ENCODE assay signal across 9 cellular contexts in genomic region chr4:64539234-64539849, GRCh38.
DNase-seq lines count a peak whose midpoint lies in the region; ATAC-seq and TF ChIP-seq lines count a peak whose summit lies in the region.
"Had no signal": no experiment of that assay in that cellular context is flagged by ENCODE, and none has a peak within 500 bp of the region (broad histone marks: within the 10 kb centered on the region; RNA-seq: fewer than 3 reads in every experiment).

No MANE protein-coding gene starts in this region.

- no peak overlapping the region for H3K4me3 Mint-ChIP-seq in activated CD4-positive, alpha-beta memory T cell treated with anti-CD3 and anti-CD28 coated beads for 36 hours

- H3K9me3 Mint-ChIP-seq in activated CD4-positive, alpha-beta memory T cell treated with anti-CD3 and anti-CD28 coated beads for 36 hours: no peaks in the 10 kb centered on the region
- H3K9me3 Mint-ChIP-seq: activated naive CD4-positive, alpha-beta T cell treated with anti-CD3 and anti-CD28 coated beads, Interleukin-2, amount 50 U/mL, for 72 hours had no signal

- no peak overlapping the region for H3K4me3 ChIP-seq in psoas muscle

- H3K27ac ChIP-seq in psoas muscle: no peak overlapping the region

- WGBS in psoas muscle, 3 donors: 22 to 29% (median 27%) methylated on average over 4 of the region's 4 CpGs

- no peak overlapping the region for H3K27ac Mint-ChIP-seq in activated CD4-positive, alpha-beta memory T cell treated with anti-CD3 and anti-CD28 coated beads for 36 hours
- H3K27ac Mint-ChIP-seq: activated naive CD4-positive, alpha-beta T cell treated with anti-CD3 and anti-CD28 coated beads, Interleukin-2, amount 50 U/mL, for 72 hours had no signal

- ATAC-seq in GM19351 (IDR thresholded peaks at IDR 0.05; ENCODE audit: unreplicated experiment) (peak; percentile 98), HG03196 (IDR thresholded peaks at IDR 0.05; ENCODE audit: unreplicated experiment) (peak; percentile 93), psoas muscle (peak; percentile 65 to 89 (median 72))

- no peaks in the 10 kb centered on the region for H3K36me3 Mint-ChIP-seq in activated CD4-positive, alpha-beta memory T cell treated with anti-CD3 and anti-CD28 coated beads for 36 hours
- H3K36me3 Mint-ChIP-seq: activated naive CD4-positive, alpha-beta T cell treated with anti-CD3 and anti-CD28 coated beads, Interleukin-2, amount 50 U/mL, for 72 hours had no signal

- H3K9me3 ChIP-seq in psoas muscle: no peaks in the 10 kb centered on the region

- no peaks in the 10 kb centered on the region for H3K27me3 ChIP-seq in psoas muscle (ENCODE audit: insufficient read depth in 3 of 3, low read length in 2 of 3)

- H3K4me1 ChIP-seq in psoas muscle: no peaks in the 10 kb centered on the region

- no peaks in the 10 kb centered on the region for H3K4me1 Mint-ChIP-seq in activated CD4-positive, alpha-beta memory T cell treated with anti-CD3 and anti-CD28 coated beads for 36 hours (ENCODE audit: low read depth)

- H3K27me3 Mint-ChIP-seq in activated CD4-positive, alpha-beta memory T cell treated with anti-CD3 and anti-CD28 coated beads for 36 hours: no peaks in the 10 kb centered on the region

- CTCF ChIA-PET in activated CD4-positive, alpha-beta memory T cell treated with anti-CD3 and anti-CD28 coated beads for 36 hours (lab: Charles Lee): interaction anchor here (0.6 to 2.0 kb wide), 8 partner anchors 10 to 1466 kb away, joined by 3 to 5 read pairs (median 4); no protein-coding TSS in a partner anchor

- no peaks in the 10 kb centered on the region for H3K36me3 ChIP-seq in psoas muscle (ENCODE audit: insufficient read depth in 1 of 2, low read depth in 1 of 2)

- TF ChIP-seq CTCF in psoas muscle (IDR thresholded peaks at IDR 0.05): peak; percentile 73

- DNase-seq in DMS53 treated with DMSO at 0.1 percent for 48 hours (lab: John Stamatoyannopoulos, UW; ENCODE audit: unreplicated experiment) (peak; percentile 64), NCI-H2171 treated with DMSO at 0.1 percent for 48 hours (lab: John Stamatoyannopoulos, UW) (peak; percentile 72), glomerular visceral epithelial cell (ENCODE audit: extremely low spot score) (peak; percentile 72), psoas muscle (no peak), mesenteric fat pad (ENCODE audit: low spot score) (no peak)
- DNase-seq in activated CD4-positive, alpha-beta memory T cell treated with anti-CD3 and anti-CD28 coated beads for 36 hours: peak; percentile 24

- intact Hi-C loops in activated CD4-positive, alpha-beta memory T cell treated with anti-CD3 and anti-CD28 coated beads for 36 hours (cut with micrococcal nuclease): loop anchor here (1.0 kb wide), 1 partner anchor 381 kb away; no protein-coding TSS in a partner anchor
- intact Hi-C loops in psoas muscle (cut with DNase I): loop anchor here (2.0 to 5.0 kb wide), 2 partner anchors 377 to 381 kb away; no protein-coding TSS in a partner anchor

- POLR2A ChIA-PET in activated CD4-positive, alpha-beta memory T cell treated with anti-CD3 and anti-CD28 coated beads for 36 hours (lab: Charles Lee): no interaction called here

Comparison
In these comparisons a context has a peak if more than half of its experiments do, and no peak if none do; other contexts are left out.
1. DNase-seq: peak in DMS53 treated with DMSO at 0.1 percent for 48 hours (single experiment), NCI-H2171 treated with DMSO at 0.1 percent for 48 hours (single experiment), activated CD4-positive, alpha-beta memory T cell treated with anti-CD3 and anti-CD28 coated beads for 36 hours (single experiment) and glomerular visceral epithelial cell (single experiment); none in psoas muscle (0 of 2) and mesenteric fat pad (single experiment).
2. Peak in every context shown above with its lines, with median percentiles within 50 percentile points of each other: ATAC-seq.